Comparison of ENCODE assay signal across 14 cellular contexts in the genomic region with DNA sequence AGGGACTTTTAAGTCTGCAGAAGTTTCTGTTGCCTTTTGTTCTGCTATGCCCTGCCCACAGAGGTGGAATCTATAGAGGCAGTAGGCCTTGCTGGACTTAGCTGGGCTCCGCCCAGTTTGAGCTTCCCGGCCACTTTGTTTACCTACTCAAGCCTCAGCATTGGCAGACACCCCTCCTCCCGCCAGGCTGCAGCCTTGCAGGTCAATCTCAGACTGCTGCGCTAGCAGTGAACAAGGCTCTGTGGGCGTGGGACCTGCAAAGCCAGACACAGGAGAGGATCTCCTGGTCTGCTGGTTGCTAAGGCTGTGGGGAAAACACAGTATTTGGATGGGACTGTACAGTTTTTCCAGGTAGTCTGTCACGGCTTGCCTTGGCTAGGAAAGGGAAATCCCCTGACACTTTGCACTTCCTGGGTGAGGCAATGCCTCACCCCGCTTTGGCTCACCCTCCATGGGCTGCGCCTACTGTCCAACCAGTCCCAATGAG. TPM values are rescaled to one million over a fixed set of nuclear protein-coding genes. Genes with fewer than 3 reads are reported as not detected.
DNase-seq lines count a peak whose midpoint lies in the region; ATAC-seq and TF ChIP-seq lines count a peak whose summit lies in the region.
"Had no signal": no experiment of that assay in that cellular context is flagged by ENCODE, and none has a peak within 500 bp of the region (broad histone marks: within the 10 kb centered on the region; RNA-seq: fewer than 3 reads in every experiment).

No MANE protein-coding gene starts in this region.

- WGBS in iPS DF 6.9 (ENCODE audit: insufficient coverage, insufficient read length): no CpG with 5 or more reads among the region's 8 CpGs
- WGBS in trophoblast cell (ENCODE audit: extremely low coverage, insufficient coverage, insufficient read length): no CpG with 5 or more reads among the region's 8 CpGs

- no peak overlapping the region for H4K91ac ChIP-seq in trophoblast cell (ENCODE audit: low read depth, low read length)

- no peak overlapping the region for H2AK5ac ChIP-seq in trophoblast cell (ENCODE audit: low read length)

- TF ChIP-seq CTCF in RWPE2 (IDR thresholded peaks at IDR 0.05; ENCODE audit: poor library complexity, severe bottlenecking): no peak

- H3K18ac ChIP-seq in trophoblast cell (ENCODE audit: low read length): no peak overlapping the region

- DNase-seq in H7 (no peak), RWPE2 (ENCODE audit: low spot score) (peak; percentile 34), iPS DF 6.9 (ENCODE audit: low read depth, low spot score) (peak; percentile 20), trophoblast cell (no peak), NCI-H446 treated with DMSO at 0.1 percent for 48 hours (lab: John Stamatoyannopoulos, UW) (no peak), COR-L47 (lab: John Stamatoyannopoulos, UW) (no peak)
- no peak for DNase-seq in activated CD4-positive, alpha-beta T cell treated with anti-CD3 and anti-CD28 coated beads for 1 hour
- DNase-seq: amygdala; cortex of kidney; naive thymus-derived CD8-positive, alpha-beta T cell; NCI-H345; stimulated activated naive CD4-positive, alpha-beta T cell had no signal

- peak; percentile 80 for ATAC-seq in RWPE2 (ENCODE audit: low read depth)
- ATAC-seq: naive thymus-derived CD8-positive, alpha-beta T cell had no signal

- no peak overlapping the region for H3K14ac ChIP-seq in trophoblast cell (ENCODE audit: low read length)

- H3K23ac ChIP-seq in trophoblast cell (ENCODE audit: low read length): no peak overlapping the region

- peak overlapping the region; percentile 19; the same call in 1 of the 2 replicates for H3K4me3 ChIP-seq in H7 (ENCODE audit: insufficient read depth, low read depth, low read length)
- H3K4me3 ChIP-seq in RWPE2 (ENCODE audit: severe bottlenecking): no peak overlapping the region
- peak overlapping the region; percentile 22; the same call in 1 of the 2 replicates for H3K4me3 ChIP-seq in iPS DF 6.9 (ENCODE audit: low read length)
- no peak overlapping the region for H3K4me3 ChIP-seq in trophoblast cell (ENCODE audit: low read depth, low read length)
- H3K4me3 ChIP-seq: BLaER1 treated with 17β-estradiol and CSF1 and Interleukin-3, amounts not matched to agents 10 nM and 100 nM; right lobe of liver had no signal

- no peak overlapping the region for H4K8ac ChIP-seq in trophoblast cell (ENCODE audit: low read depth, low read length)

- H2BK12ac ChIP-seq in trophoblast cell (ENCODE audit: low read length): no peak overlapping the region

- H3K4ac ChIP-seq in trophoblast cell (ENCODE audit: low read depth, low read length): no peak overlapping the region

- no peaks in the 10 kb centered on the region for H3K4me1 ChIP-seq in RWPE2 (ENCODE audit: insufficient read depth, poor library complexity, severe bottlenecking)
- H3K4me1 ChIP-seq in iPS DF 6.9 (ENCODE audit: control insufficient read depth, insufficient read depth, low read length): no peaks in the 10 kb centered on the region
- peaks cover 0 to 4% of the 10 kb centered on the region in 2 experiments for H3K4me1 ChIP-seq in trophoblast cell (ENCODE audit: control insufficient read depth in 1 of 2, insufficient read depth in 2 of 2, low read length in 2 of 2)
- H3K4me1 ChIP-seq: BLaER1 treated with 17β-estradiol and CSF1 and Interleukin-3, amounts not matched to agents 10 nM and 100 nM; right lobe of liver had no signal

- H3K27me3 ChIP-seq in H7 (ENCODE audit: control insufficient read depth, insufficient read depth, low read length) (no peaks in the 10 kb centered on the region), RWPE2 (ENCODE audit: insufficient read depth, poor library complexity, severe bottlenecking) (no peaks in the 10 kb centered on the region), iPS DF 6.9 (ENCODE audit: control insufficient read depth, insufficient read depth, low read length) (no peaks in the 10 kb centered on the region), trophoblast cell (ENCODE audit: insufficient read depth, low read length) (no peaks in the 10 kb centered on the region)
- H3K27me3 ChIP-seq: BLaER1 treated with 17β-estradiol and CSF1 and Interleukin-3, amounts not matched to agents 10 nM and 100 nM; right lobe of liver had no signal

- no peaks in the 10 kb centered on the region for H3K79me2 ChIP-seq in trophoblast cell (ENCODE audit: control insufficient read depth, insufficient read depth, low read length, poor library complexity)

- H2AFZ ChIP-seq in trophoblast cell (ENCODE audit: insufficient read depth, low read length, poor library complexity): no peak overlapping the region

- H4K12ac ChIP-seq in trophoblast cell (ENCODE audit: low read depth, low read length): no peak overlapping the region

- H2BK5ac ChIP-seq in trophoblast cell (ENCODE audit: low read depth, low read length, poor library complexity): no peak overlapping the region

- H3K27ac ChIP-seq in RWPE2 (ENCODE audit: poor library complexity, severe bottlenecking) (no peak overlapping the region), iPS DF 6.9 (ENCODE audit: low read length) (no peak overlapping the region), trophoblast cell (ENCODE audit: low read depth, low read length) (no peak overlapping the region)
- H3K27ac ChIP-seq: BLaER1 treated with 17β-estradiol and CSF1 and Interleukin-3, amounts not matched to agents 10 nM and 100 nM; right lobe of liver had no signal

- no peaks in the 10 kb centered on the region for H3K36me3 ChIP-seq in H7 (replicated peaks; ENCODE audit: control insufficient read depth, insufficient read depth, low read length)
- no peaks in the 10 kb centered on the region for H3K36me3 ChIP-seq in RWPE2 (ENCODE audit: low read depth)
- no peaks in the 10 kb centered on the region for H3K36me3 ChIP-seq in iPS DF 6.9 (ENCODE audit: control insufficient read depth, insufficient read depth, low read length)
- no peaks in the 10 kb centered on the region for H3K36me3 ChIP-seq in trophoblast cell (ENCODE audit: control insufficient read depth in 1 of 2, insufficient read depth in 2 of 2, low read length in 2 of 2)
- H3K36me3 ChIP-seq: BLaER1 treated with 17β-estradiol and CSF1 and Interleukin-3, amounts not matched to agents 10 nM and 100 nM; right lobe of liver had no signal

- no peak overlapping the region for H3K9ac ChIP-seq in trophoblast cell (ENCODE audit: low read length)
- H3K9ac ChIP-seq: BLaER1 treated with 17β-estradiol and CSF1 and Interleukin-3, amounts not matched to agents 10 nM and 100 nM had no signal

- H3K4me2 ChIP-seq in trophoblast cell (ENCODE audit: low read length): peak overlapping the region; percentile 44
- H3K4me2 ChIP-seq: BLaER1 treated with 17β-estradiol and CSF1 and Interleukin-3, amounts not matched to agents 10 nM and 100 nM had no signal

- no peak overlapping the region for H2BK120ac ChIP-seq in trophoblast cell (ENCODE audit: insufficient read depth, low read length, poor library complexity)

- H3K79me1 ChIP-seq in trophoblast cell (ENCODE audit: low read length): no peaks in the 10 kb centered on the region

- H3K9me3 ChIP-seq in RWPE2 (ENCODE audit: severe bottlenecking) (no peaks in the 10 kb centered on the region), iPS DF 6.9 (ENCODE audit: control insufficient read depth, insufficient read depth, low read length) (no peaks in the 10 kb centered on the region), trophoblast cell (ENCODE audit: insufficient read depth, low read depth, low read length) (no peaks in the 10 kb centered on the region)
- H3K9me3 ChIP-seq: BLaER1 treated with 17β-estradiol and CSF1 and Interleukin-3, amounts not matched to agents 10 nM and 100 nM; right lobe of liver had no signal

RNA-seq across cellular contexts. Expression of a gene that starts 43.7 kb away (rescaled TPM):
- total RNA-seq in H7 (2014; rRNA removed; shearing (Covaris generic)): 45.1 and 60.2 TPM in 2 replicates
- polyA plus RNA-seq in trophoblast cell (2013): 91.2 and 95.5 TPM in 2 replicates

RNA-seq across cellular contexts. Expression of a gene that starts 43.9 kb away (rescaled TPM):
- 4.2 and 6.0 TPM in 2 replicates for total RNA-seq in H7 (2014; rRNA removed; shearing (Covaris generic))
- polyA plus RNA-seq in trophoblast cell (2013): 4.5 and 5.0 TPM in 2 replicates

Comparison
In these comparisons a context has a peak if more than half of its experiments do, and no peak if none do; other contexts are left out.
1. DNase-seq: peak in RWPE2 (single experiment) and iPS DF 6.9 (single experiment); none in H7 (single experiment), trophoblast cell (0 of 2), NCI-H446 treated with DMSO at 0.1 percent for 48 hours (single experiment), COR-L47 (single experiment) and activated CD4-positive, alpha-beta T cell treated with anti-CD3 and anti-CD28 coated beads for 1 hour (single experiment).
2. H3K4me3 ChIP-seq: peak in H7 (single experiment) and iPS DF 6.9 (single experiment); none in RWPE2 (single experiment) and trophoblast cell (single experiment).